In genomic region chr16:59899940-59900339, GRCh38 we compare ENCODE assay signal across 16 cellular contexts.
DNase-seq lines count a peak whose midpoint lies in the region; TF ChIP-seq lines count a peak whose summit lies in the region.
"Had no signal": no experiment of that assay in that cellular context is flagged by ENCODE, and none has a peak within 500 bp of the region (broad histone marks: within the 10 kb centered on the region; RNA-seq: fewer than 3 reads in every experiment).

No MANE protein-coding gene starts in this region.

- peak overlapping the region; percentile 67 for H2BK5ac ChIP-seq in mesendoderm (ENCODE audit: low read length)

- no peak overlapping the region for H3K9ac ChIP-seq in mesendoderm (ENCODE audit: low read length)

- H2BK15ac ChIP-seq in mesendoderm (replicated peaks; ENCODE audit: low read depth): no peak overlapping the region

- no peak overlapping the region for H3K4me3 ChIP-seq in NB4 (ENCODE audit: low read depth, low read length)
- H3K4me3 ChIP-seq in mesendoderm (ENCODE audit: low read length): no peak overlapping the region

- TF ChIP-seq POLR2A in NB4 (IDR thresholded peaks at IDR 0.05; ENCODE audit: extremely low read depth, insufficient read length): no peak

- H3K36me3 ChIP-seq in mesendoderm (ENCODE audit: control insufficient read depth, insufficient read depth, low read length): no peaks in the 10 kb centered on the region

- H3K79me2 ChIP-seq in mesendoderm (ENCODE audit: control insufficient read depth, insufficient read depth, low read length): no peaks in the 10 kb centered on the region

- no peak overlapping the region for H4K5ac ChIP-seq in mesendoderm (ENCODE audit: low read length)

- H3K27me3 ChIP-seq in mesendoderm (ENCODE audit: insufficient read depth, low read length, poor library complexity): no peaks in the 10 kb centered on the region

- H3K56ac ChIP-seq in mesendoderm (ENCODE audit: low read length): peak overlapping the region; percentile 1

- peak overlapping the region; percentile 23 for H3K18ac ChIP-seq in mesendoderm (ENCODE audit: low read length)

- H3K4ac ChIP-seq in mesendoderm (ENCODE audit: low read depth, low read length): no peak overlapping the region

- no peak overlapping the region for H3K23ac ChIP-seq in mesendoderm (ENCODE audit: low read length)

- H4K8ac ChIP-seq in mesendoderm (ENCODE audit: low read depth, low read length): no peak overlapping the region

- no peak overlapping the region for H2AK5ac ChIP-seq in mesendoderm (ENCODE audit: low read length)

- H2BK120ac ChIP-seq in mesendoderm (ENCODE audit: low read depth, low read length): no peak overlapping the region

- no peak overlapping the region for H3K4me2 ChIP-seq in mesendoderm (ENCODE audit: low read length)

- no peak overlapping the region for H3K27ac ChIP-seq in mesendoderm (ENCODE audit: low read depth, low read length)
- H3K27ac ChIP-seq: 22Rv1 had no signal

- H3K4me1 ChIP-seq in mesendoderm (ENCODE audit: control insufficient read depth, low read depth, low read length): peaks cover 3% of the 10 kb centered on the region

- H3K79me1 ChIP-seq in mesendoderm (ENCODE audit: low read length): no peaks in the 10 kb centered on the region

- DNase-seq in DMS 273 (lab: John Stamatoyannopoulos, UW; ENCODE audit: unreplicated experiment) (peak; percentile 4), DMS 273 treated with DMSO at 0.1 percent for 48 hours (lab: John Stamatoyannopoulos, UW) (no peak), NB4 (ENCODE audit: low read depth) (peak; percentile 8), SKM-1 (lab: John Stamatoyannopoulos, UW; ENCODE audit: unreplicated experiment) (peak; percentile 68), mesendoderm (peak; percentile 35), Ammon's horn (ENCODE audit: low spot score) (no peak), NCI-H146 (lab: John Stamatoyannopoulos, UW) (no peak), cerebellar cortex (ENCODE audit: low spot score) (no peak)
- DNase-seq: C1 segment of cervical spinal cord, HFFc6, KG1, NCI-H1436, NCI-H2081 treated with DMSO at 0.1 percent for 48 hours, NCI-H2227 treated with DMSO at 0.1 percent for 48 hours, NCI-H526 treated with DMSO at 0.1 percent for 48 hours had no signal

- TF ChIP-seq CTCF in NB4 (IDR thresholded peaks at IDR 0.05; ENCODE audit: low read depth, low read length): no peak

- no CpG with 5 or more reads among the region's 2 CpGs for WGBS in mesendoderm (ENCODE audit: extremely low coverage, insufficient coverage, low lambda C conversion rate)

Comparison
In these comparisons a context has a peak if more than half of its experiments do, and no peak if none do; other contexts are left out.
1. DNase-seq: peak in DMS 273 (single experiment), NB4 (single experiment), SKM-1 (single experiment) and mesendoderm (single experiment); none in DMS 273 treated with DMSO at 0.1 percent for 48 hours (single experiment), Ammon's horn (single experiment), NCI-H146 (single experiment) and cerebellar cortex (single experiment).